24 cellular contexts compared by ENCODE assay signal in the genomic region with DNA sequence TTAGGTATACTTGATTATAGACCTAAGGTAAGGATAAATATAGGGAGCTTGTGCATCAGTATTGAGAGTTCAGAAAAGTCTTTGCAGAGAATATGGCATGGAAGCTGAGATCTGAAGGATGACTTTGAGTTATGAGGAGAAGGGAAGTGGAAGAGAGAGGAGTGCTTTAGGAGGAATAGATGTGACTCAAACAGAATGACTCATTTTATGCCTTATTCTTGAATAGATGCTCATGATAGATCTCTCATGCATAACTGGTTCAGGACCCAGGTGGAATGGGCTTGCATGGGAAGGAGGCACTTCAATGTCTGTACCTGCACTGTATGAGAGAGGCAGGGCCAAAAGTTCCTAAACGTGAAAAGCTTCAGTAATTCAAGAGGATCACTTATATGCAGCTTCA.
A peak's percentile ranks its signal among the peaks of the same experiment; 100 is the strongest.
DNase-seq lines count a peak whose midpoint lies in the region; ATAC-seq and TF ChIP-seq lines count a peak whose summit lies in the region.
"Had no signal": no experiment of that assay in that cellular context is flagged by ENCODE, and none has a peak within 500 bp of the region (broad histone marks: within the 10 kb centered on the region; RNA-seq: fewer than 3 reads in every experiment).

No MANE protein-coding gene starts in this region.

- no peaks in the 10 kb centered on the region for H3K9me3 ChIP-seq in breast epithelium
- H3K9me3 ChIP-seq: BLaER1 treated with 17β-estradiol and CSF1 and Interleukin-3, amounts not matched to agents 10 nM and 100 nM had no signal

- H3K27me3 ChIP-seq in breast epithelium = no peaks in the 10 kb centered on the region
- H3K27me3 ChIP-seq in foreskin keratinocyte = no peaks in the 10 kb centered on the region
- H3K27me3 ChIP-seq in GM23338 (ENCODE audit: insufficient read depth) = no peaks in the 10 kb centered on the region
- H3K27me3 ChIP-seq: BLaER1 treated with 17β-estradiol and CSF1 and Interleukin-3, amounts not matched to agents 10 nM and 100 nM had no signal

- H3K9me3 Mint-ChIP-seq in MCF 10A (ENCODE audit: unreplicated experiment) (no peaks in the 10 kb centered on the region), GM23338 (no peaks in the 10 kb centered on the region)
- no peaks in the 10 kb centered on the region for H3K9me3 Mint-ChIP-seq in activated CD4-positive, alpha-beta T cell treated with anti-CD3 and anti-CD28 coated beads for 36 hours (ENCODE audit: low read depth)
- H3K9me3 Mint-ChIP-seq: activated CD4-positive, alpha-beta T cell treated with anti-CD3 and anti-CD28 coated beads, Interleukin-2, amount 10 ng/mL, durations not matched to agents 24 days and 14 days; activated naive CD8-positive, alpha-beta T cell treated with anti-CD3 and anti-CD28 coated beads for 36 hours; activated T-helper 17 cell treated with anti-CD3 and anti-CD28 coated beads, Interleukin-2, amount 50 U/mL, for 72 hours; brain; endodermal cell had no signal

- intact Hi-C loops in MCF 10A (cut with micrococcal nuclease) (no loop called here), breast epithelium (cut with DNase I; ENCODE audit: low total_unique reads) (no loop called here)
- intact Hi-C loops in activated CD4-positive, alpha-beta T cell treated with anti-CD3 and anti-CD28 coated beads for 36 hours (cut with DNase I, micrococcal nuclease) = no loop called here

- H3K4me3 ChIP-seq in breast epithelium (no peak overlapping the region), GM23338 (no peak overlapping the region)
- H3K4me3 ChIP-seq: BLaER1 treated with 17β-estradiol and CSF1 and Interleukin-3, amounts not matched to agents 10 nM and 100 nM had no signal

- TF ChIP-seq CTCF in MCF 10A (IDR thresholded peaks at IDR 0.05; ENCODE audit: unreplicated experiment) (no peak), breast epithelium (IDR thresholded peaks at IDR 0.05) (no peak), foreskin keratinocyte (conservative IDR thresholded peaks at IDR 0.05) (no peak), GM23338 (conservative IDR thresholded peaks at IDR 0.05; ENCODE audit: low read depth in 2 of 2) (no peak)

- H3K36me3 ChIP-seq in breast epithelium (no peaks in the 10 kb centered on the region), GM23338 (ENCODE audit: insufficient read depth) (no peaks in the 10 kb centered on the region)

- no TSS peak for BruUV-seq in MCF 10A (replicated peaks; lab: Mats Ljungman, UMichigan)

- no peaks in the 10 kb centered on the region for H3F3A ChIP-seq in GM23338 (replicated peaks; ENCODE audit: low read depth)

- DNase-seq in MCF 10A (ENCODE audit: unreplicated experiment) = peak; percentile 4
- no peak for DNase-seq in breast epithelium (ENCODE audit: low spot score in 2 of 2)
- peak; percentile 0 for DNase-seq in SW480 (ENCODE audit: low spot score)
- DNase-seq in foreskin keratinocyte = peak in 1 of 2 donors; percentile 49
- DNase-seq in activated CD4-positive, alpha-beta T cell treated with anti-CD3 and anti-CD28 coated beads for 36 hours = no peak
- DNase-seq in GM23338 (ENCODE audit: low spot score) = no peak
- no peak for DNase-seq in anterior cingulate cortex (lab: John Stamatoyannopoulos, UW)
- DNase-seq: activated CD4-positive, alpha-beta T cell treated with anti-CD3 and anti-CD28 coated beads, Interleukin-2, amount 10 ng/mL, durations not matched to agents 24 days and 14 days; activated naive CD8-positive, alpha-beta T cell treated with anti-CD3 and anti-CD28 coated beads for 36 hours; endodermal cell; GF-D8; hypothalamus; islet precursor cell; Karpas-422; NCI-H1105 treated with DMSO at 0.1 percent for 48 hours; NCI-H2107; NCI-H526; right cardiac atrium; Right ventricle myocardium superior; substantia nigra had no signal

- H3K27ac ChIP-seq in breast epithelium = no peak overlapping the region
- H3K27ac ChIP-seq in foreskin keratinocyte = no peak overlapping the region
- no peak overlapping the region for H3K27ac ChIP-seq in GM23338 (ENCODE audit: low read depth)
- H3K27ac ChIP-seq: BLaER1 treated with 17β-estradiol and CSF1 and Interleukin-3, amounts not matched to agents 10 nM and 100 nM had no signal

- POLR2A ChIA-PET in MCF 10A (lab: Yijun Ruan, JAX) = no interaction called here
- POLR2A ChIA-PET in activated CD4-positive, alpha-beta T cell treated with anti-CD3 and anti-CD28 coated beads for 36 hours (lab: Charles Lee) = no interaction called here

- H3K4me1 Mint-ChIP-seq in MCF 10A (ENCODE audit: insufficient read depth, unreplicated experiment) = no peaks in the 10 kb centered on the region
- peaks cover 4% of the 10 kb centered on the region for H3K4me1 Mint-ChIP-seq in activated CD4-positive, alpha-beta T cell treated with anti-CD3 and anti-CD28 coated beads for 36 hours
- peaks cover 15% of the 10 kb centered on the region for H3K4me1 Mint-ChIP-seq in GM23338
- H3K4me1 Mint-ChIP-seq: activated CD4-positive, alpha-beta T cell treated with anti-CD3 and anti-CD28 coated beads, Interleukin-2, amount 10 ng/mL, durations not matched to agents 24 days and 14 days; activated T-helper 17 cell treated with anti-CD3 and anti-CD28 coated beads, Interleukin-2, amount 50 U/mL, for 72 hours had no signal

- no peaks in the 10 kb centered on the region for H3K27me3 Mint-ChIP-seq in MCF 10A (ENCODE audit: insufficient read depth, unreplicated experiment)
- no peaks in the 10 kb centered on the region for H3K27me3 Mint-ChIP-seq in activated CD4-positive, alpha-beta T cell treated with anti-CD3 and anti-CD28 coated beads for 36 hours
- H3K27me3 Mint-ChIP-seq in GM23338 (ENCODE audit: insufficient read depth, low read depth, poor library complexity) = no peaks in the 10 kb centered on the region
- H3K27me3 Mint-ChIP-seq: activated CD4-positive, alpha-beta T cell treated with anti-CD3 and anti-CD28 coated beads, Interleukin-2, amount 10 ng/mL, durations not matched to agents 24 days and 14 days; activated naive CD8-positive, alpha-beta T cell treated with anti-CD3 and anti-CD28 coated beads for 36 hours; activated T-helper 17 cell treated with anti-CD3 and anti-CD28 coated beads, Interleukin-2, amount 50 U/mL, for 72 hours; brain had no signal

- no peaks in the 10 kb centered on the region for H3K9me2 ChIP-seq in GM23338 (ENCODE audit: insufficient read depth)

- H3K36me3 Mint-ChIP-seq in MCF 10A (ENCODE audit: insufficient read depth, unreplicated experiment) (peaks cover 6% of the 10 kb centered on the region), GM23338 (ENCODE audit: low read depth) (no peaks in the 10 kb centered on the region)
- no peaks in the 10 kb centered on the region for H3K36me3 Mint-ChIP-seq in activated CD4-positive, alpha-beta T cell treated with anti-CD3 and anti-CD28 coated beads for 36 hours (ENCODE audit: low read depth)
- H3K36me3 Mint-ChIP-seq: brain had no signal

- ATAC-seq in foreskin keratinocyte (peak; percentile 91), HG03196 (IDR thresholded peaks at IDR 0.05; ENCODE audit: unreplicated experiment) (no peak), GM23338 (no peak)
- ATAC-seq in activated CD4-positive, alpha-beta T cell treated with anti-CD3 and anti-CD28 coated beads for 36 hours = no peak
- ATAC-seq: activated T-helper 17 cell treated with anti-CD3 and anti-CD28 coated beads, Interleukin-2, amount 50 U/mL, for 72 hours; right cardiac atrium had no signal

- TF ChIP-seq POLR2A in breast epithelium (IDR thresholded peaks at IDR 0.05) = no peak

- H3K4me2 ChIP-seq in GM23338 = no peak overlapping the region
- H3K4me2 ChIP-seq: BLaER1 treated with 17β-estradiol and CSF1 and Interleukin-3, amounts not matched to agents 10 nM and 100 nM had no signal

- H3K4me1 ChIP-seq in breast epithelium (no peaks in the 10 kb centered on the region), foreskin keratinocyte (peaks cover 12% of the 10 kb centered on the region), GM23338 (ENCODE audit: insufficient read depth) (peaks cover 8% of the 10 kb centered on the region; the same call in 1 of the 2 replicates)
- H3K4me1 ChIP-seq: BLaER1 treated with 17β-estradiol and CSF1 and Interleukin-3, amounts not matched to agents 10 nM and 100 nM had no signal

- H2AFZ ChIP-seq in GM23338 = no peak overlapping the region

- H3K27ac Mint-ChIP-seq in MCF 10A (ENCODE audit: low read depth, unreplicated experiment) (no peak overlapping the region), GM23338 (no peak overlapping the region)
- H3K27ac Mint-ChIP-seq in activated CD4-positive, alpha-beta T cell treated with anti-CD3 and anti-CD28 coated beads for 36 hours = no peak overlapping the region
- H3K27ac Mint-ChIP-seq: activated CD4-positive, alpha-beta T cell treated with anti-CD3 and anti-CD28 coated beads, Interleukin-2, amount 10 ng/mL, durations not matched to agents 24 days and 14 days; activated naive CD8-positive, alpha-beta T cell treated with anti-CD3 and anti-CD28 coated beads for 36 hours; activated T-helper 17 cell treated with anti-CD3 and anti-CD28 coated beads, Interleukin-2, amount 50 U/mL, for 72 hours; endodermal cell had no signal

- H3K4me3 Mint-ChIP-seq in MCF 10A (ENCODE audit: unreplicated experiment) (no peak overlapping the region), GM23338 (no peak overlapping the region)
- H3K4me3 Mint-ChIP-seq in activated CD4-positive, alpha-beta T cell treated with anti-CD3 and anti-CD28 coated beads for 36 hours = no peak overlapping the region
- H3K4me3 Mint-ChIP-seq: activated CD4-positive, alpha-beta T cell treated with anti-CD3 and anti-CD28 coated beads, Interleukin-2, amount 10 ng/mL, durations not matched to agents 24 days and 14 days; activated naive CD8-positive, alpha-beta T cell treated with anti-CD3 and anti-CD28 coated beads for 36 hours; activated T-helper 17 cell treated with anti-CD3 and anti-CD28 coated beads, Interleukin-2, amount 50 U/mL, for 72 hours; brain; endodermal cell had no signal

- no peaks in the 10 kb centered on the region for H3K79me2 ChIP-seq in GM23338 (replicated peaks; ENCODE audit: insufficient read depth)

- no peaks in the 10 kb centered on the region for H4K20me1 ChIP-seq in GM23338 (replicated peaks; ENCODE audit: insufficient read depth)
- H4K20me1 ChIP-seq: BLaER1 treated with 17β-estradiol and CSF1 and Interleukin-3, amounts not matched to agents 10 nM and 100 nM had no signal

- CTCF ChIA-PET in MCF 10A (lab: Yijun Ruan, JAX) = interaction anchor here (0.5 kb wide), 1 partner anchor 261 kb away, joined by 3 read pairs; no protein-coding TSS in a partner anchor
- CTCF ChIA-PET in activated CD4-positive, alpha-beta T cell treated with anti-CD3 and anti-CD28 coated beads for 36 hours (lab: Charles Lee) = interaction anchor here (1.2 kb wide), 1 partner anchor 61 kb away, joined by 3 read pairs; no protein-coding TSS in a partner anchor

TF ChIP-seq in GM23338, 12 proteins besides CTCF, POLR2A, EP300 and RAD21 (continues in another document):
- no peak for TF ChIP-seq NANOG (IDR thresholded peaks at IDR 0.05; ENCODE audit: borderline replicate concordance)
- TF ChIP-seq, protein P1, sequence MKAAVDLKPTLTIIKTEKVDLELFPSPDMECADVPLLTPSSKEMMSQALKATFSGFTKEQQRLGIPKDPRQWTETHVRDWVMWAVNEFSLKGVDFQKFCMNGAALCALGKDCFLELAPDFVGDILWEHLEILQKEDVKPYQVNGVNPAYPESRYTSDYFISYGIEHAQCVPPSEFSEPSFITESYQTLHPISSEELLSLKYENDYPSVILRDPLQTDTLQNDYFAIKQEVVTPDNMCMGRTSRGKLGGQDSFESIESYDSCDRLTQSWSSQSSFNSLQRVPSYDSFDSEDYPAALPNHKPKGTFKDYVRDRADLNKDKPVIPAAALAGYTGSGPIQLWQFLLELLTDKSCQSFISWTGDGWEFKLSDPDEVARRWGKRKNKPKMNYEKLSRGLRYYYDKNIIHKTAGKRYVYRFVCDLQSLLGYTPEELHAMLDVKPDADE (IDR thresholded peaks at IDR 0.05) = no peak

Comparison
In these comparisons a context has a peak if more than half of its experiments do, and no peak if none do; other contexts are left out.
1. DNase-seq: peak in MCF 10A (single experiment) and SW480 (single experiment); none in breast epithelium (0 of 2), activated CD4-positive, alpha-beta T cell treated with anti-CD3 and anti-CD28 coated beads for 36 hours (single experiment), GM23338 (single experiment) and anterior cingulate cortex (0 of 58).